8 cellular contexts compared by ENCODE assay signal in the genomic region with DNA sequence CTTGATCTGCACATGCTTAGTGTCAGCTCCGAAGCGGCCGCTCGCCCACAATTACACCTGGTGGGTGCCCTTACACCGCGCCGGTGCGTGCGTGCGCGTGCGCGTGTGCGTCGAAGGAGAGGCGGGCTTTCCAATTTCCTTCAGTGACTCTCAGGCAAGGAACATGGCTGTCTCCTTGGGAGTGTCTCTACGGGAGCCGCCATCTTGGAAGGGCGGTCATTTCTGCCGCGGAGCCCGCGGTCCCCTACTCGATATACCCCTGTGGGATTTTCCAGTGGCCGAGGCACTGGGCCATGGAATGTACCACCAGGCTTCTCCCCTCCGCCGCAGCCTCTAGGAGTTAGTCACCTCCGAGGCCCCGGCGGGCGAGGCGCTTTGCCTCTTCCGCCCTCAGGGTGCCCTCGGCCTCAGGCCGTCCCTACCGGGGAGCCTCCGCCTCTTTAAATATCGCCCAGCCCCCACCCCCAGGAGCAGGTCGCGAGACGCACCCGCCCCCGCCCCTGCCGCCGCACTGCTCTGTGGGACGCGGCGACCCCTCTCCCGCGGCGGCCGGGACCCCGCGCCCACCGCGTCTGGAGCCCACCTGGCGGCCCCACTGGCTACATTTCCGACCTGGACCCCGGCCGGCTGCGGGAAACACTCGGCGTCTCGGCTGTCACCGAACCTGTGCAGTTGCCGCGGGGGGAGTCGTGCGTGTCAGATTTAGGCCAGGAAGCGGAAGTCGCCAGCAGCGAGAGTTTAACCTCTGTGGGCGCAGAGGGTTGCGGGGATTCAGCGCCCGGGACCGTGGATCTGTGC. TPM values are rescaled to one million over a fixed set of nuclear protein-coding genes. Genes with fewer than 3 reads are reported as not detected.
DNase-seq lines count a peak whose midpoint lies in the region; ATAC-seq and TF ChIP-seq lines count a peak whose summit lies in the region.

A gene (minus strand): TSS at position 711 of the 798 bp plus-strand sequence. CDS start 15,741 bp downstream, outside the sequence.

- H3K4me1 ChIP-seq in OCI-LY7 (ENCODE audit: insufficient read depth, low read length, poor library complexity, severe bottlenecking) (peaks cover 29% of the 10 kb centered on the region), mucosa of rectum (ENCODE audit: control insufficient read depth in 2 of 2, insufficient read depth in 2 of 2, low read length in 2 of 2) (peaks cover 7 to 8% of the 10 kb centered on the region in 2 donors)

- peaks cover 0 to 2% of the 10 kb centered on the region in 2 donors for H3K27me3 ChIP-seq in mucosa of rectum (ENCODE audit: control insufficient read depth in 2 of 2, insufficient read depth in 2 of 2, low read length in 2 of 2)

- no peaks in the 10 kb centered on the region for H4K20me1 ChIP-seq in OCI-LY7 (ENCODE audit: insufficient read depth, low read length)

- CTCF ChIA-PET in OCI-LY7 (lab: Charles Lee; ENCODE audit: unreplicated experiment): interaction anchor here (0.6 kb wide), 1 partner anchor 103 kb away, joined by 4 read pairs; no protein-coding TSS in a partner anchor

- H3K36me3 Mint-ChIP-seq in IgD-negative memory B cell: peaks cover 3% of the 10 kb centered on the region

- no peaks in the 10 kb centered on the region for H3K9me3 ChIP-seq in OCI-LY7 (ENCODE audit: low read length)
- H3K9me3 ChIP-seq in mucosa of rectum (ENCODE audit: control insufficient read depth in 2 of 2, low read length in 2 of 2): no peaks in the 10 kb centered on the region

- DNase-seq in DMS 273 treated with DMSO at 0.1 percent for 48 hours (lab: John Stamatoyannopoulos, UW): peak; percentile 81
- peak; percentile 90 for DNase-seq in OCI-LY7 (ENCODE audit: low spot score)
- peak; percentile 64 for DNase-seq in activated T-cell treated with anti-CD3 and anti-CD28 coated beads for 4 hours
- DNase-seq in epithelial cell of proximal tubule (ENCODE audit: low read depth): peak; percentile 39
- DNase-seq in stimulated activated CD8-positive, alpha-beta memory T cell treated with anti-CD3 and anti-CD28 coated beads, Interleukin-4, amount 100 ng/mL, for 4 hours (ENCODE audit: low read depth in 2 of 2, low spot score in 1 of 2): peak; percentile 35 to 52

- no peaks in the 10 kb centered on the region for H3K9me2 ChIP-seq in OCI-LY7 (ENCODE audit: insufficient read depth, low read length)

- H3K36me3 ChIP-seq in OCI-LY7 (ENCODE audit: insufficient read depth, low read length): no peaks in the 10 kb centered on the region; the same call in 1 of the 2 replicates
- H3K36me3 ChIP-seq in mucosa of rectum (ENCODE audit: control insufficient read depth in 2 of 2, insufficient read depth in 2 of 2, low read length in 2 of 2): no peaks in the 10 kb centered on the region

- peak; percentile 85 for ATAC-seq in GM21576 (IDR thresholded peaks at IDR 0.05; ENCODE audit: unreplicated experiment)

- peak within 1 kb of the TSS; percentile 77 to 80 for H3K9ac ChIP-seq in mucosa of rectum (ENCODE audit: low read depth in 1 of 2, low read length in 2 of 2)

- no peaks in the 10 kb centered on the region for H3K27me3 Mint-ChIP-seq in IgD-negative memory B cell

- POLR2A ChIA-PET in OCI-LY7 (lab: Charles Lee): interaction anchor here (0.7 kb wide), 1 partner anchor 34 kb away, joined by 3 read pairs; no protein-coding TSS in a partner anchor

- H3K4me3 Mint-ChIP-seq in IgD-negative memory B cell: peak within 1 kb of the TSS; percentile 85 to 97 (median 92)

- BruUV-seq in OCI-LY7 (replicated peaks; lab: Mats Ljungman, UMichigan): no TSS peak

- H3K4me1 Mint-ChIP-seq in IgD-negative memory B cell: peaks cover 22 to 33% (median 29%) of the 10 kb centered on the region in 3 donors

- peak within 1 kb of the TSS; percentile 79 for H3K27ac ChIP-seq in OCI-LY7 (ENCODE audit: low read depth, low read length, poor library complexity, severe bottlenecking)
- peak within 1 kb of the TSS; percentile 88 to 92 for H3K27ac ChIP-seq in mucosa of rectum (ENCODE audit: low read depth in 2 of 2, low read length in 2 of 2)

- H3K79me2 ChIP-seq in OCI-LY7 (ENCODE audit: insufficient read depth, low read depth, low read length): peaks cover 62% of the 10 kb centered on the region

- no peak for TF ChIP-seq CTCF in OCI-LY7 (conservative IDR thresholded peaks at IDR 0.05; ENCODE audit: low read length)
- no peak for TF ChIP-seq CTCF in epithelial cell of proximal tubule (conservative IDR thresholded peaks at IDR 0.05; ENCODE audit: low read depth, low read length)

- peak within 1 kb of the TSS; percentile 97 for H3K4me2 ChIP-seq in OCI-LY7 (ENCODE audit: low read length)

- H2AFZ ChIP-seq in OCI-LY7 (ENCODE audit: low read length): peak within 1 kb of the TSS; percentile 76; the same call in 1 of the 2 replicates

- intact Hi-C loops in OCI-LY7 (cut with micrococcal nuclease; ENCODE audit: unreplicated experiment): loop anchor here (10.0 kb wide), 1 partner anchor 118 kb away; no protein-coding TSS in a partner anchor

- H3K4me3 ChIP-seq in OCI-LY7 (ENCODE audit: low read depth, low read length, poor library complexity, severe bottlenecking): peak within 1 kb of the TSS; percentile 91
- H3K4me3 ChIP-seq in epithelial cell of proximal tubule (ENCODE audit: low read depth, low read length): peak within 1 kb of the TSS; percentile 70
- H3K4me3 ChIP-seq in mucosa of rectum (ENCODE audit: low read length in 2 of 2): peak within 1 kb of the TSS; percentile 76 to 84

- H3K27ac Mint-ChIP-seq in IgD-negative memory B cell: peak within 1 kb of the TSS; percentile 94 to 95 (median 95)

- no peaks in the 10 kb centered on the region for H3K9me3 Mint-ChIP-seq in IgD-negative memory B cell

RNA-seq across cellular contexts. Expression of the gene that starts here (rescaled TPM):
- polyA plus RNA-seq in IgD-negative memory B cell: 8.6 TPM
- 8.4 and 10.7 TPM in 2 replicates for total RNA-seq in OCI-LY7 (2014; rRNA removed; shearing (Covaris generic))
- total RNA-seq in OCI-LY7 (2022): 9.7 and 10.7 TPM in 2 replicates
- total RNA-seq in epithelial cell of proximal tubule: 4.4 and 5.0 TPM in 2 replicates

Comparison
In these comparisons a context has a peak if more than half of its experiments do, and no peak if none do; other contexts are left out.
1. Peak in every context shown above with its lines: DNase-seq, ATAC-seq, H3K4me3 ChIP-seq and H3K27ac ChIP-seq.
2. DNase-seq: peak in every context shown above with its lines; median percentile 90 in OCI-LY7; 81 in DMS 273 treated with DMSO at 0.1 percent for 48 hours; 64 in activated T-cell treated with anti-CD3 and anti-CD28 coated beads for 4 hours; 44 in stimulated activated CD8-positive, alpha-beta memory T cell treated with anti-CD3 and anti-CD28 coated beads, Interleukin-4, amount 100 ng/mL, for 4 hours; 39 in epithelial cell of proximal tubule.